21 cellular contexts compared by ENCODE assay signal in genomic region chrX:40077176-40077575, GRCh38. TPM values are rescaled to one million over a fixed set of nuclear protein-coding genes. Genes with fewer than 3 reads are reported as not detected.
DNase-seq lines count a peak whose midpoint lies in the region; ATAC-seq, FAIRE-seq and TF ChIP-seq lines count a peak whose summit lies in the region.
"Had no signal": no experiment of that assay in that cellular context is flagged by ENCODE, and none has a peak within 500 bp of the region (broad histone marks: within the 10 kb centered on the region; RNA-seq: fewer than 3 reads in every experiment).

No MANE protein-coding gene starts in this region.

- no peak for TF ChIP-seq CTCF in astrocyte (IDR thresholded peaks at IDR 0.05; ENCODE audit: insufficient read depth, low read depth, low read length)
- TF ChIP-seq CTCF in right atrium auricular region (IDR thresholded peaks at IDR 0.05): no peak
- TF ChIP-seq CTCF in neural progenitor cell (IDR thresholded peaks at IDR 0.05): no peak

- H4K20me1 ChIP-seq in BLaER1: peaks cover 100% of the 10 kb centered on the region
- peaks cover 46% of the 10 kb centered on the region for H4K20me1 ChIP-seq in astrocyte (ENCODE audit: insufficient read depth, low read length)
- peaks cover 71% of the 10 kb centered on the region for H4K20me1 ChIP-seq in neural progenitor cell (ENCODE audit: low read depth)

- H3K9me3 Mint-ChIP-seq in astrocyte (ENCODE audit: unreplicated experiment) (no peaks in the 10 kb centered on the region), neural progenitor cell (peaks cover 26% of the 10 kb centered on the region)
- no peaks in the 10 kb centered on the region for H3K9me3 Mint-ChIP-seq in stimulated activated effector memory CD8-positive, alpha-beta T cell treated with anti-CD3 and anti-CD28 coated beads, Interleukin-12 subunit alpha, Interleukin-12 subunit beta, amount 100 ng/mL, for 72 hours
- no peaks in the 10 kb centered on the region for H3K9me3 Mint-ChIP-seq in activated CD8-positive, alpha-beta T cell treated with anti-CD3 and anti-CD28 coated beads, Interleukin-2, amount 10 ng/mL, durations not matched to agents 7 days and 5 days (ENCODE audit: insufficient read depth)
- H3K9me3 Mint-ChIP-seq: CD4-positive, alpha-beta T cell had no signal

- H2AFZ ChIP-seq in astrocyte (ENCODE audit: low read depth, low read length): no peak overlapping the region
- no peak overlapping the region for H2AFZ ChIP-seq in neural progenitor cell (replicated peaks)

- H3K36me3 ChIP-seq in BLaER1 (peaks cover 64% of the 10 kb centered on the region), astrocyte (ENCODE audit: insufficient read depth, low read length) (no peaks in the 10 kb centered on the region), right atrium auricular region (peaks cover 27% of the 10 kb centered on the region), neural progenitor cell (no peaks in the 10 kb centered on the region)

- H3K27ac ChIP-seq in BLaER1 (no peak overlapping the region), astrocyte (ENCODE audit: low read depth, low read length) (no peak overlapping the region), right atrium auricular region (peak overlapping the region; percentile 38 to 53), neural progenitor cell (no peak overlapping the region)
- H3K27ac ChIP-seq: A549 had no signal

- H3K4me3 Mint-ChIP-seq in astrocyte (ENCODE audit: unreplicated experiment) (no peak overlapping the region), neural progenitor cell (no peak overlapping the region)
- H3K4me3 Mint-ChIP-seq in stimulated activated effector memory CD8-positive, alpha-beta T cell treated with anti-CD3 and anti-CD28 coated beads, Interleukin-12 subunit alpha, Interleukin-12 subunit beta, amount 100 ng/mL, for 72 hours: no peak overlapping the region
- no peak overlapping the region for H3K4me3 Mint-ChIP-seq in activated CD8-positive, alpha-beta T cell treated with anti-CD3 and anti-CD28 coated beads, Interleukin-2, amount 10 ng/mL, durations not matched to agents 7 days and 5 days
- H3K4me3 Mint-ChIP-seq: B cell; CD4-positive, alpha-beta T cell had no signal

- H3K4me1 ChIP-seq in BLaER1: peaks cover 67% of the 10 kb centered on the region
- H3K4me1 ChIP-seq in astrocyte (ENCODE audit: insufficient read depth, low read length): peaks cover 5% of the 10 kb centered on the region
- peaks cover 0 to 23% of the 10 kb centered on the region in 2 donors for H3K4me1 ChIP-seq in right atrium auricular region
- peaks cover 39% of the 10 kb centered on the region for H3K4me1 ChIP-seq in neural progenitor cell
- H3K4me1 ChIP-seq: Caco-2 had no signal

- H3K4me1 Mint-ChIP-seq in astrocyte (ENCODE audit: low read depth, unreplicated experiment): no peaks in the 10 kb centered on the region
- H3K4me1 Mint-ChIP-seq in stimulated activated effector memory CD8-positive, alpha-beta T cell treated with anti-CD3 and anti-CD28 coated beads, Interleukin-12 subunit alpha, Interleukin-12 subunit beta, amount 100 ng/mL, for 72 hours: peaks cover 50% of the 10 kb centered on the region
- peaks cover 20% of the 10 kb centered on the region for H3K4me1 Mint-ChIP-seq in activated CD8-positive, alpha-beta T cell treated with anti-CD3 and anti-CD28 coated beads, Interleukin-2, amount 10 ng/mL, durations not matched to agents 7 days and 5 days (ENCODE audit: low read depth)
- H3K4me1 Mint-ChIP-seq in neural progenitor cell: peaks cover 44% of the 10 kb centered on the region

- H3K27me3 Mint-ChIP-seq in astrocyte (ENCODE audit: low read depth, unreplicated experiment) (peaks cover under 1% of the 10 kb centered on the region), neural progenitor cell (ENCODE audit: insufficient read depth, low read depth) (peaks cover 12% of the 10 kb centered on the region)
- no peaks in the 10 kb centered on the region for H3K27me3 Mint-ChIP-seq in activated CD8-positive, alpha-beta T cell treated with anti-CD3 and anti-CD28 coated beads, Interleukin-2, amount 10 ng/mL, durations not matched to agents 7 days and 5 days (ENCODE audit: low read depth)
- H3K27me3 Mint-ChIP-seq: B cell; CD4-positive, alpha-beta T cell had no signal

- CTCF ChIA-PET in activated CD8-positive, alpha-beta T cell treated with anti-CD3 and anti-CD28 coated beads, Interleukin-2, amount 10 ng/mL, durations not matched to agents 7 days and 5 days (lab: Charles Lee): no interaction called here

- H3K27ac Mint-ChIP-seq in astrocyte (ENCODE audit: unreplicated experiment) (no peak overlapping the region), neural progenitor cell (no peak overlapping the region)
- H3K27ac Mint-ChIP-seq in stimulated activated effector memory CD8-positive, alpha-beta T cell treated with anti-CD3 and anti-CD28 coated beads, Interleukin-12 subunit alpha, Interleukin-12 subunit beta, amount 100 ng/mL, for 72 hours: peak overlapping the region; percentile 45
- H3K27ac Mint-ChIP-seq in activated CD8-positive, alpha-beta T cell treated with anti-CD3 and anti-CD28 coated beads, Interleukin-2, amount 10 ng/mL, durations not matched to agents 7 days and 5 days: no peak overlapping the region
- H3K27ac Mint-ChIP-seq: B cell; CD4-positive, alpha-beta T cell had no signal

- H3K9ac ChIP-seq in BLaER1 (peak overlapping the region; percentile 45; the same call in 1 of the 2 replicates), astrocyte (ENCODE audit: low read length) (no peak overlapping the region), neural progenitor cell (no peak overlapping the region)

- H3K36me3 Mint-ChIP-seq in astrocyte (ENCODE audit: low read depth, unreplicated experiment) (peaks cover 4% of the 10 kb centered on the region), neural progenitor cell (peaks cover 24% of the 10 kb centered on the region)
- peaks cover 90% of the 10 kb centered on the region for H3K36me3 Mint-ChIP-seq in stimulated activated effector memory CD8-positive, alpha-beta T cell treated with anti-CD3 and anti-CD28 coated beads, Interleukin-12 subunit alpha, Interleukin-12 subunit beta, amount 100 ng/mL, for 72 hours
- peaks cover 35% of the 10 kb centered on the region for H3K36me3 Mint-ChIP-seq in activated CD8-positive, alpha-beta T cell treated with anti-CD3 and anti-CD28 coated beads, Interleukin-2, amount 10 ng/mL, durations not matched to agents 7 days and 5 days (ENCODE audit: low read depth)

- peaks cover 20% of the 10 kb centered on the region for H3F3A ChIP-seq in neural progenitor cell (ENCODE audit: low read depth)

- H3K79me2 ChIP-seq in astrocyte (ENCODE audit: insufficient read depth, low read length) (peaks cover 20% of the 10 kb centered on the region), neural progenitor cell (ENCODE audit: low read depth) (peaks cover 85% of the 10 kb centered on the region)

- no peak for DNase-seq in astrocyte (ENCODE audit: low read depth)
- no peak for DNase-seq in right atrium auricular region (ENCODE audit: low spot score)
- DNase-seq in stimulated activated effector memory CD8-positive, alpha-beta T cell treated with anti-CD3 and anti-CD28 coated beads, Interleukin-12 subunit alpha, Interleukin-12 subunit beta, amount 100 ng/mL, for 72 hours (ENCODE audit: low spot score in 2 of 2): no peak
- DNase-seq in GM19239 (ENCODE audit: insufficient read length, low spot score): no peak
- no peak for DNase-seq in activated CD8-positive, alpha-beta T cell treated with anti-CD3 and anti-CD28 coated beads, Interleukin-2, amount 10 ng/mL, durations not matched to agents 7 days and 5 days
- no peak for DNase-seq in neural progenitor cell (ENCODE audit: low spot score)
- DNase-seq: Caco-2; CD4-positive, alpha-beta T cell; DMS 273 treated with DMSO at 0.1 percent for 48 hours; DMS79 treated with DMSO at 0.1 percent for 48 hours; Karpas-422; MV-4-11; NCI-H1694; NCI-H2081 treated with DMSO at 0.1 percent for 48 hours; NCI-H446 treated with DMSO at 0.1 percent for 48 hours; NCI-H526 treated with DMSO at 0.1 percent for 48 hours; OCI-M1 had no signal

- H3K4me3 ChIP-seq in BLaER1 (no peak overlapping the region), astrocyte (ENCODE audit: insufficient read depth, low read depth, low read length) (no peak overlapping the region), right atrium auricular region (no peak overlapping the region), neural progenitor cell (no peak overlapping the region)
- H3K4me3 ChIP-seq: A549 had no signal

- POLR2A ChIA-PET in activated CD8-positive, alpha-beta T cell treated with anti-CD3 and anti-CD28 coated beads, Interleukin-2, amount 10 ng/mL, durations not matched to agents 7 days and 5 days (lab: Charles Lee): no interaction called here

- ATAC-seq in stimulated activated effector memory CD8-positive, alpha-beta T cell treated with anti-CD3 and anti-CD28 coated beads, Interleukin-12 subunit alpha, Interleukin-12 subunit beta, amount 100 ng/mL, for 72 hours: no peak
- no peak for ATAC-seq in activated CD8-positive, alpha-beta T cell treated with anti-CD3 and anti-CD28 coated beads, Interleukin-2, amount 10 ng/mL, durations not matched to agents 7 days and 5 days
- ATAC-seq: A549 had no signal

- H3K9me3 ChIP-seq in BLaER1: no peaks in the 10 kb centered on the region
- no peaks in the 10 kb centered on the region for H3K9me3 ChIP-seq in astrocyte (ENCODE audit: insufficient read depth, low read depth, low read length)
- H3K9me3 ChIP-seq in right atrium auricular region: no peaks in the 10 kb centered on the region
- H3K9me3 ChIP-seq in neural progenitor cell (ENCODE audit: low read depth): no peaks in the 10 kb centered on the region
- H3K9me3 ChIP-seq: A549, Caco-2 had no signal

- H3K4me2 ChIP-seq in BLaER1 (peak overlapping the region; percentile 55), astrocyte (ENCODE audit: low read length) (no peak overlapping the region), neural progenitor cell (no peak overlapping the region)
- H3K4me2 ChIP-seq: A549 had no signal

- peak; percentile 58 for FAIRE-seq in astrocyte (lab: Jason Lieb, UNC)
- no peak for FAIRE-seq in GM19239 (lab: Jason Lieb, UNC)
- FAIRE-seq: A549, RCC 7860 had no signal

- H3K27me3 ChIP-seq in BLaER1 (no peaks in the 10 kb centered on the region), astrocyte (ENCODE audit: insufficient read depth, low read length) (no peaks in the 10 kb centered on the region), right atrium auricular region (no peaks in the 10 kb centered on the region), neural progenitor cell (peaks cover under 1% of the 10 kb centered on the region)

RNA-seq across cellular contexts. Expression of gene BCOR, which starts 20.6 kb away (rescaled TPM):
- total RNA-seq in astrocyte (9.0 TPM in 2 replicates), right atrium auricular region (10 to 100 TPM; 24.3 to 37.1 TPM), neural progenitor cell (ENCODE audit: low replicate concordance) (29.5 and 32.4 TPM in 2 replicates)
- 10 to 100 TPM; 41.5 to 45.5 TPM for total RNA-seq in activated CD8-positive, alpha-beta T cell treated with anti-CD3 and anti-CD28 coated beads, Interleukin-2, amount 10 ng/mL, durations not matched to agents 7 days and 5 days

Comparison
In these comparisons a context has a peak if more than half of its experiments do, and no peak if none do; other contexts are left out.
1. H3K27ac ChIP-seq: peak in right atrium auricular region (2 of 2); none in BLaER1 (single experiment), astrocyte (single experiment) and neural progenitor cell (single experiment).